Comparison of ENCODE assay signal across 15 cellular contexts in the genomic region with DNA sequence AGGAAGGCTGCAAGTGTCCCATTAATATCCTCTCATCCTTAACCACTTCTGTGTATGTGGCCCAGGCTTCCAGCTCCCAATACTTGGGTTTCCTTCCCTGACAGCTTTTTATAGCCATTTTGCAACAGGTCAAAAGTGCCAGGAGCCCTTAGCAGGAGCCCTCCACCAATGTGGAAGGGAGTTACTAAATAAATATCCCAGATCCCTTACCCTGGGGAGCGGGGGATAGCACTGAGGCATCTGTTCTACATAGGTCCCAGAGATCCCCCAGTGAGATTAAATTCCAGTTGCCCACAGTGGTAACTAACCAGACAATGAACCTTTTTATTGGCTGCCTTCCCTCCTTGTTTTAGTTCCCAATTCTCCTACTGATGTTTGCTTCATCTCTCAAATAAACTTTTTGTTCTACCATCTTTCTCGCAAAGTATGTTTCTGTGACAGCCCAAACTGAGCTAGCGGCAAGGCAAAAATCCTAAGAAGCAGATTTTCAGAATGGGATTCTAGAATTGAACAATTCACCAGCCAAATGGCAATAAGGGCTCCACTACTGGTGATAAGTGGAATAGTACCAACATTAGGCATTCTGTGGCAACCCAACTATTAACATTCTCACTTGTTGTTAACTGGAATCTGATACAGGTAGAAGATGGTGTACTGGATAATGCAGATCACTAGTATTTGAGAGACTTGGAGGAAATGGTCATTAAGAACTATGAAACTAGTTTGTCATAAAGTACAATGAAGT.
A peak's percentile ranks its signal among the peaks of the same experiment; 100 is the strongest.
DNase-seq lines count a peak whose midpoint lies in the region; ATAC-seq and TF ChIP-seq lines count a peak whose summit lies in the region.
"Had no signal": no experiment of that assay in that cellular context is flagged by ENCODE, and none has a peak within 500 bp of the region (broad histone marks: within the 10 kb centered on the region; RNA-seq: fewer than 3 reads in every experiment).

No MANE protein-coding gene starts in this region.

- H3K4me1 Mint-ChIP-seq in Calu3 (ENCODE audit: low read depth, unreplicated experiment) (peaks cover 42% of the 10 kb centered on the region), chondrocyte (ENCODE audit: low read depth) (peaks cover 23% of the 10 kb centered on the region)
- H3K4me1 Mint-ChIP-seq: activated naive CD8-positive, alpha-beta T cell treated with anti-CD3 and anti-CD28 coated beads, Interleukin-2, amount 50 U/mL, for 24 hours; B cell had no signal

- H3K36me3 Mint-ChIP-seq in Calu3 (ENCODE audit: insufficient read depth, unreplicated experiment) (peaks cover 7% of the 10 kb centered on the region), chondrocyte (ENCODE audit: low read depth) (no peaks in the 10 kb centered on the region)

- H3K4me3 ChIP-seq in muscle layer of duodenum (ENCODE audit: low read depth in 1 of 2, low read length in 2 of 2): no peak overlapping the region
- H3K4me3 ChIP-seq: MG63 had no signal

- H3K27ac Mint-ChIP-seq in Calu3 (ENCODE audit: unreplicated experiment) (peak overlapping the region; percentile 52), chondrocyte (ENCODE audit: unreplicated experiment) (peak overlapping the region; percentile 4)
- H3K27ac Mint-ChIP-seq: activated CD8-positive, alpha-beta T cell treated with anti-CD3 and anti-CD28 coated beads for 36 hours; activated naive CD8-positive, alpha-beta T cell treated with anti-CD3 and anti-CD28 coated beads, Interleukin-2, amount 50 U/mL, for 24 hours; B cell had no signal

- intact Hi-C loops in Calu3 (cut with micrococcal nuclease; ENCODE audit: unreplicated experiment): no loop called here

- peaks cover 0 to 7% of the 10 kb centered on the region in 2 donors for H3K4me1 ChIP-seq in muscle layer of duodenum (ENCODE audit: control insufficient read depth in 1 of 2, insufficient read depth in 2 of 2, low read length in 2 of 2)

- H3K4me3 Mint-ChIP-seq in Calu3 (ENCODE audit: low read depth, unreplicated experiment): no peak overlapping the region
- no peak overlapping the region for H3K4me3 Mint-ChIP-seq in chondrocyte (ENCODE audit: unreplicated experiment)
- H3K4me3 Mint-ChIP-seq: activated CD8-positive, alpha-beta T cell treated with anti-CD3 and anti-CD28 coated beads for 36 hours; activated naive CD8-positive, alpha-beta T cell treated with anti-CD3 and anti-CD28 coated beads, Interleukin-2, amount 50 U/mL, for 24 hours; B cell had no signal

- no peak for TF ChIP-seq CTCF in Calu3 (IDR thresholded peaks at IDR 0.05; ENCODE audit: unreplicated experiment)
- TF ChIP-seq CTCF in chondrocyte (IDR thresholded peaks at IDR 0.05): peak; percentile 29

- no peaks in the 10 kb centered on the region for H3K36me3 ChIP-seq in muscle layer of duodenum (ENCODE audit: control insufficient read depth in 1 of 2, insufficient read depth in 2 of 2, low read length in 2 of 2)
- H3K36me3 ChIP-seq: MG63 had no signal

- H3K27ac ChIP-seq in muscle layer of duodenum (ENCODE audit: low read length): peak overlapping the region; percentile 58

- H3K27me3 ChIP-seq in muscle layer of duodenum (ENCODE audit: low read depth, low read length): no peaks in the 10 kb centered on the region
- H3K27me3 ChIP-seq: MG63 had no signal

- H3K9me3 ChIP-seq in muscle layer of duodenum (ENCODE audit: control insufficient read depth in 1 of 2, low read length in 2 of 2): no peaks in the 10 kb centered on the region
- H3K9me3 ChIP-seq: MG63 had no signal

- CTCF ChIA-PET in Calu3 (lab: Charles Lee): interaction anchor here (0.6 to 1.7 kb wide), 2 partner anchors 22 to 655 kb away, joined by 3 to 6 read pairs; no protein-coding TSS in a partner anchor

- H3K9me3 Mint-ChIP-seq in Calu3 (ENCODE audit: low read depth, unreplicated experiment) (peaks cover 3% of the 10 kb centered on the region), chondrocyte (ENCODE audit: low read depth) (peaks cover 3% of the 10 kb centered on the region)
- H3K9me3 Mint-ChIP-seq: activated CD8-positive, alpha-beta T cell treated with anti-CD3 and anti-CD28 coated beads for 36 hours; activated naive CD8-positive, alpha-beta T cell treated with anti-CD3 and anti-CD28 coated beads, Interleukin-2, amount 50 U/mL, for 24 hours had no signal

- no peak for ATAC-seq in HG02981 (IDR thresholded peaks at IDR 0.05; ENCODE audit: unreplicated experiment)
- ATAC-seq: activated CD8-positive, alpha-beta T cell treated with anti-CD3 and anti-CD28 coated beads for 36 hours; activated naive CD8-positive, alpha-beta T cell treated with anti-CD3 and anti-CD28 coated beads, Interleukin-2, amount 50 U/mL, for 24 hours had no signal

- BruUV-seq in Calu3 (replicated peaks; lab: Mats Ljungman, UMichigan): no TSS peak

- DNase-seq in Calu3 (no peak), HT1080 (ENCODE audit: low read depth) (peak; percentile 15), chondrocyte (ENCODE audit: low spot score) (no peak), C1 segment of cervical spinal cord (lab: John Stamatoyannopoulos, UW) (no peak), T-helper 9 cell (no peak), KG1 (lab: John Stamatoyannopoulos, UW) (no peak)
- DNase-seq: activated CD8-positive, alpha-beta T cell treated with anti-CD3 and anti-CD28 coated beads for 36 hours; activated naive CD8-positive, alpha-beta T cell treated with anti-CD3 and anti-CD28 coated beads, Interleukin-2, amount 50 U/mL, for 24 hours; erythroblast; head of caudate nucleus; MG63; NCI-H2081 had no signal

- H3K27me3 Mint-ChIP-seq in Calu3 (ENCODE audit: unreplicated experiment) (no peaks in the 10 kb centered on the region), chondrocyte (ENCODE audit: low read depth) (no peaks in the 10 kb centered on the region)
